ENCODE assay signal across 23 cellular contexts in genomic region chr3:21839181-21839580, GRCh38.
DNase-seq lines count a peak whose midpoint lies in the region; ATAC-seq and TF ChIP-seq lines count a peak whose summit lies in the region.
"Had no signal": no experiment of that assay in that cellular context is flagged by ENCODE, and none has a peak within 500 bp of the region (broad histone marks: within the 10 kb centered on the region; RNA-seq: fewer than 3 reads in every experiment).

No MANE protein-coding gene starts in this region.

- H3K27ac Mint-ChIP-seq in osteocyte (ENCODE audit: unreplicated experiment) = peak overlapping the region; percentile 44
- H3K27ac Mint-ChIP-seq: activated CD4-positive, alpha-beta T cell treated with anti-CD3 and anti-CD28 coated beads for 36 hours; activated CD8-positive, alpha-beta T cell treated with anti-CD3 and anti-CD28 coated beads for 36 hours; activated naive CD4-positive, alpha-beta T cell treated with anti-CD3 and anti-CD28 coated beads, Interleukin-2, amount 10 ng/mL, durations not matched to agents 7 days and 5 days; activated T-helper 17 cell treated with anti-CD3 and anti-CD28 coated beads, Interleukin-2, amount 50 U/mL, for 72 hours; natural killer cell treated with Interleukin-12 subunit alpha and Interleukin-12 subunit beta and Interleukin-15 and Interleukin-18, amount 100 ng/mL, for 72 hours had no signal

- peak overlapping the region; percentile 64 for H3K4me2 ChIP-seq in GM23248 (ENCODE audit: unreplicated experiment)

- no peak for ATAC-seq in GM19351 (IDR thresholded peaks at IDR 0.05; ENCODE audit: unreplicated experiment)
- ATAC-seq: activated CD4-positive, alpha-beta T cell treated with anti-CD3 and anti-CD28 coated beads for 36 hours; activated CD8-positive, alpha-beta T cell treated with anti-CD3 and anti-CD28 coated beads for 36 hours; activated T-helper 17 cell treated with anti-CD3 and anti-CD28 coated beads, Interleukin-2, amount 50 U/mL, for 72 hours; natural killer cell treated with Interleukin-12 subunit alpha and Interleukin-12 subunit beta and Interleukin-15 and Interleukin-18, amount 100 ng/mL, for 72 hours; stimulated activated naive CD8-positive, alpha-beta T cell treated with anti-CD3 and anti-CD28 coated beads, Interleukin-15, Interleukin-2, amounts not matched to agents 100 U/mL and 50 U/mL, for 24 hours had no signal

- H3K4me1 Mint-ChIP-seq in osteocyte (ENCODE audit: unreplicated experiment) = peaks cover 28% of the 10 kb centered on the region
- H3K4me1 Mint-ChIP-seq: activated CD4-positive, alpha-beta T cell treated with anti-CD3 and anti-CD28 coated beads for 36 hours; activated naive CD4-positive, alpha-beta T cell treated with anti-CD3 and anti-CD28 coated beads, Interleukin-2, amount 10 ng/mL, durations not matched to agents 7 days and 5 days; activated T-helper 17 cell treated with anti-CD3 and anti-CD28 coated beads, Interleukin-2, amount 50 U/mL, for 72 hours had no signal

- H3K36me3 ChIP-seq in GM23248 (ENCODE audit: low read depth) = no peaks in the 10 kb centered on the region
- H3K36me3 ChIP-seq: adrenal gland, breast epithelium had no signal

- TF ChIP-seq CTCF in fibroblast of mammary gland (conservative IDR thresholded peaks at IDR 0.05; ENCODE audit: control insufficient read depth, insufficient read depth, low read depth, low read length) (no peak), osteocyte (IDR thresholded peaks at IDR 0.05) (no peak)

- in situ Hi-C loops in GM23248 (cut with MboI) = no loop called here

- no peaks in the 10 kb centered on the region for H3K27me3 ChIP-seq in GM23248 (replicated peaks; ENCODE audit: insufficient read depth)
- H3K27me3 ChIP-seq: adrenal gland, breast epithelium, testis had no signal

- H2AFZ ChIP-seq in GM23248 = 0 out of 2 replicates have a peak overlapping the region, but pooled peaks have one; percentile 29

- H3K4me3 ChIP-seq in GM23248 (peak overlapping the region; percentile 31; the same call in 1 of the 2 replicates), fibroblast of mammary gland (ENCODE audit: control insufficient read depth, low read depth, low read length) (no peak overlapping the region)
- H3K4me3 ChIP-seq: adrenal gland, breast epithelium, testis had no signal

- H3K9me3 Mint-ChIP-seq in osteocyte (ENCODE audit: unreplicated experiment) = no peaks in the 10 kb centered on the region

- H3K9ac ChIP-seq in GM23248 = peak overlapping the region; percentile 60

- H3K9me3 ChIP-seq in GM23248 (ENCODE audit: low read depth) = no peaks in the 10 kb centered on the region
- H3K9me3 ChIP-seq: adrenal gland, breast epithelium, Caco-2, testis had no signal

- H3K27ac ChIP-seq in GM23248 = peak overlapping the region; percentile 92
- H3K27ac ChIP-seq: adrenal gland, breast epithelium, testis, VCaP had no signal

- H3F3A ChIP-seq in GM23248 (ENCODE audit: insufficient read depth) = peaks cover 26% of the 10 kb centered on the region

- H3K9me2 ChIP-seq in GM23248 (ENCODE audit: insufficient read depth) = no peaks in the 10 kb centered on the region; the same call in 1 of the 2 replicates

- DNase-seq in AG08395 (ENCODE audit: low spot score) (peak; percentile 52), GM23248 (peak; percentile 87), fibroblast of mammary gland (ENCODE audit: low read depth) (peak; percentile 76), osteocyte (ENCODE audit: extremely low spot score, unreplicated experiment) (no peak), NCI-H146 (lab: John Stamatoyannopoulos, UW) (no peak), GF-D8 (lab: John Stamatoyannopoulos, UW) (no peak)
- DNase-seq: activated CD4-positive, alpha-beta T cell treated with anti-CD3 and anti-CD28 coated beads for 36 hours; activated CD8-positive, alpha-beta memory T cell treated with anti-CD3 and anti-CD28 coated beads, Interleukin-2, amount 50 U/mL, for 48 hours; activated CD8-positive, alpha-beta T cell treated with anti-CD3 and anti-CD28 coated beads for 36 hours; activated naive CD4-positive, alpha-beta T cell treated with anti-CD3 and anti-CD28 coated beads, Interleukin-2, amount 10 ng/mL, durations not matched to agents 7 days and 5 days; C1 segment of cervical spinal cord; NCI-H1694; NCI-H774; stimulated activated CD4-positive, alpha-beta T cell treated with anti-CD3 and anti-CD28 coated beads, Interleukin-1b, Interleukin-23, amount 100 ng/mL, for 48 hours; stimulated activated naive CD8-positive, alpha-beta T cell treated with anti-CD3 and anti-CD28 coated beads, Interleukin-15, Interleukin-2, amounts not matched to agents 100 U/mL and 50 U/mL, for 24 hours had no signal

- H4K20me1 ChIP-seq in GM23248 (ENCODE audit: insufficient read depth) = no peaks in the 10 kb centered on the region

- H3K4me3 Mint-ChIP-seq in osteocyte (ENCODE audit: unreplicated experiment) = no peak overlapping the region
- H3K4me3 Mint-ChIP-seq: activated CD4-positive, alpha-beta T cell treated with anti-CD3 and anti-CD28 coated beads for 36 hours; activated CD8-positive, alpha-beta T cell treated with anti-CD3 and anti-CD28 coated beads for 36 hours; activated naive CD4-positive, alpha-beta T cell treated with anti-CD3 and anti-CD28 coated beads, Interleukin-2, amount 10 ng/mL, durations not matched to agents 7 days and 5 days; activated T-helper 17 cell treated with anti-CD3 and anti-CD28 coated beads, Interleukin-2, amount 50 U/mL, for 72 hours; natural killer cell treated with Interleukin-12 subunit alpha and Interleukin-12 subunit beta and Interleukin-15 and Interleukin-18, amount 100 ng/mL, for 72 hours had no signal

- H3K79me2 ChIP-seq in GM23248 (ENCODE audit: insufficient read depth) = no peaks in the 10 kb centered on the region

- peaks cover 10% of the 10 kb centered on the region for H3K27me3 Mint-ChIP-seq in osteocyte (ENCODE audit: unreplicated experiment)
- H3K27me3 Mint-ChIP-seq: activated CD4-positive, alpha-beta T cell treated with anti-CD3 and anti-CD28 coated beads for 36 hours; activated CD8-positive, alpha-beta T cell treated with anti-CD3 and anti-CD28 coated beads for 36 hours; activated naive CD4-positive, alpha-beta T cell treated with anti-CD3 and anti-CD28 coated beads, Interleukin-2, amount 10 ng/mL, durations not matched to agents 7 days and 5 days; activated T-helper 17 cell treated with anti-CD3 and anti-CD28 coated beads, Interleukin-2, amount 50 U/mL, for 72 hours; natural killer cell treated with Interleukin-12 subunit alpha and Interleukin-12 subunit beta and Interleukin-15 and Interleukin-18, amount 100 ng/mL, for 72 hours had no signal

- H3K4me1 ChIP-seq in GM23248 (ENCODE audit: insufficient read depth) = peaks cover 31% of the 10 kb centered on the region
- H3K4me1 ChIP-seq: adrenal gland, breast epithelium, Caco-2, testis had no signal

- H3K36me3 Mint-ChIP-seq in osteocyte (ENCODE audit: unreplicated experiment) = no peaks in the 10 kb centered on the region
- H3K36me3 Mint-ChIP-seq: activated naive CD4-positive, alpha-beta T cell treated with anti-CD3 and anti-CD28 coated beads, Interleukin-2, amount 10 ng/mL, durations not matched to agents 7 days and 5 days; natural killer cell treated with Interleukin-12 subunit alpha and Interleukin-12 subunit beta and Interleukin-15 and Interleukin-18, amount 100 ng/mL, for 72 hours had no signal

- 2 to 4% methylated on average over 1 of the region's 1 CpG for WGBS in GM23248 (ENCODE audit: low coverage in 1 of 2, low lambda C conversion rate in 2 of 2, missing lambda C conversion rate in 2 of 2), 2 experiments

Comparison
In these comparisons a context has a peak if more than half of its experiments do, and no peak if none do; other contexts are left out.
1. DNase-seq: peak in AG08395 (single experiment), GM23248 (single experiment) and fibroblast of mammary gland (single experiment); none in osteocyte (single experiment), NCI-H146 (single experiment) and GF-D8 (single experiment).